Comparison of ENCODE assay signal across 20 cellular contexts in genomic region chr16:12868169-12868568, GRCh38. TPM values are rescaled to one million over a fixed set of nuclear protein-coding genes. Genes with fewer than 3 reads are reported as not detected.
DNase-seq lines count a peak whose midpoint lies in the region; ATAC-seq and TF ChIP-seq lines count a peak whose summit lies in the region.
"Had no signal": no experiment of that assay in that cellular context is flagged by ENCODE, and none has a peak within 500 bp of the region (broad histone marks: within the 10 kb centered on the region; RNA-seq: fewer than 3 reads in every experiment).

No MANE protein-coding gene starts in this region.

- no peaks in the 10 kb centered on the region for H3K27me3 ChIP-seq in gastrocnemius medialis
- H3K27me3 ChIP-seq: SJSA1 had no signal

- ATAC-seq in HG02840 (IDR thresholded peaks at IDR 0.05; ENCODE audit: low FRiP score, unreplicated experiment) (no peak), GM21737 (IDR thresholded peaks at IDR 0.05; ENCODE audit: unreplicated experiment) (no peak), gastrocnemius medialis (no peak)
- ATAC-seq: CD8-positive, alpha-beta T cell; GM12878; HCT116; PC-3 had no signal

- no peaks in the 10 kb centered on the region for H3K9me2 ChIP-seq in OCI-LY7 (ENCODE audit: insufficient read depth, low read length)

- DNase-seq in NCI-H1417 (lab: John Stamatoyannopoulos, UW) (peak in 2 of 3 experiments; percentile 54 to 62), NCI-H1417 treated with DMSO at 0.1 percent for 48 hours (lab: John Stamatoyannopoulos, UW) (no peak), NCI-H2107 (lab: John Stamatoyannopoulos, UW) (peak; percentile 67), OCI-LY7 (ENCODE audit: low spot score) (peak; percentile 53), gastrocnemius medialis (no peak), head of caudate nucleus (no peak)
- DNase-seq: CD8-positive, alpha-beta T cell; DND-41; GDM1; NCI-H1694; NCI-H510A treated with DMSO at 0.1 percent for 48 hours; NK-92 treated with Interleukin-12 subunit alpha and Interleukin-12 subunit beta, amount 100 ng/mL, for 24 hours; PC-3; T-helper 2 cell had no signal

- no peak overlapping the region for H2AFZ ChIP-seq in OCI-LY7 (ENCODE audit: low read length)

- no peaks in the 10 kb centered on the region for H3K36me3 ChIP-seq in OCI-LY7 (ENCODE audit: insufficient read depth, low read length)
- no peaks in the 10 kb centered on the region for H3K36me3 ChIP-seq in gastrocnemius medialis
- H3K36me3 ChIP-seq: SJSA1 had no signal

- H3K27ac ChIP-seq in OCI-LY7 (ENCODE audit: low read depth, low read length, poor library complexity, severe bottlenecking) (no peak overlapping the region), gastrocnemius medialis (no peak overlapping the region)
- H3K27ac ChIP-seq: 22Rv1, SJSA1 had no signal

- in situ Hi-C loops in gastrocnemius medialis (cut with MboI; ENCODE audit: low sequenced_read_pairs in 4 of 4): no loop called here

- no peaks in the 10 kb centered on the region for H3K79me2 ChIP-seq in OCI-LY7 (ENCODE audit: insufficient read depth, low read depth, low read length)

- H3K4me2 ChIP-seq in OCI-LY7 (ENCODE audit: low read length): 0 out of 2 replicates have a peak overlapping the region, but pooled peaks have one; percentile 14

- CTCF ChIA-PET in OCI-LY7 (lab: Charles Lee; ENCODE audit: unreplicated experiment): no interaction called here

- TF ChIP-seq CTCF in OCI-LY7 (conservative IDR thresholded peaks at IDR 0.05; ENCODE audit: low read length) (no peak), gastrocnemius medialis (IDR thresholded peaks at IDR 0.05 in 4 of 5, conservative IDR thresholded peaks at IDR 0.05 in 1 of 5) (no peak)

- TF ChIP-seq POLR2A in gastrocnemius medialis (IDR thresholded peaks at IDR 0.05): no peak

- H3K4me1 ChIP-seq in OCI-LY7 (ENCODE audit: insufficient read depth, low read length, poor library complexity, severe bottlenecking) (peaks cover 21% of the 10 kb centered on the region), gastrocnemius medialis (no peaks in the 10 kb centered on the region)
- H3K4me1 ChIP-seq: SJSA1 had no signal

- H3K4me3 ChIP-seq in OCI-LY7 (ENCODE audit: low read depth, low read length, poor library complexity, severe bottlenecking) (no peak overlapping the region), gastrocnemius medialis (no peak overlapping the region)
- H3K4me3 ChIP-seq: GM12878, SJSA1 had no signal

- BruUV-seq in OCI-LY7 (replicated peaks; lab: Mats Ljungman, UMichigan): no TSS peak

- no peaks in the 10 kb centered on the region for H4K20me1 ChIP-seq in OCI-LY7 (ENCODE audit: insufficient read depth, low read length)

- H3K9me3 ChIP-seq in OCI-LY7 (ENCODE audit: low read length) (no peaks in the 10 kb centered on the region), gastrocnemius medialis (no peaks in the 10 kb centered on the region)

- intact Hi-C loops in OCI-LY7 (cut with micrococcal nuclease; ENCODE audit: unreplicated experiment): no loop called here
- intact Hi-C loops in gastrocnemius medialis (cut with DNase I; ENCODE audit: low total_unique reads): no loop called here
- intact Hi-C loops in head of caudate nucleus (cut with DNase I): no loop called here

- POLR2A ChIA-PET in OCI-LY7 (lab: Charles Lee): no interaction called here

RNA-seq across cellular contexts. Expression of gene SHISA9, which starts 33.2 kb away (rescaled TPM):
- not detected in 2 replicates for total RNA-seq in OCI-LY7 (2014; rRNA removed; shearing (Covaris generic))
- total RNA-seq in OCI-LY7 (2022) (not detected in 2 replicates), gastrocnemius medialis (not detected)
- total RNA-seq: PC-3 had no signal

Comparison
In these comparisons a context has a peak if more than half of its experiments do, and no peak if none do; other contexts are left out.
1. DNase-seq: peak in NCI-H1417 (2 of 3), NCI-H2107 (single experiment) and OCI-LY7 (single experiment); none in NCI-H1417 treated with DMSO at 0.1 percent for 48 hours (single experiment), gastrocnemius medialis (0 of 2) and head of caudate nucleus (0 of 42).